In genomic region chr10:104121485-104122272, GRCh38 we compare ENCODE assay signal across 1 cellular context.
TF ChIP-seq lines count a peak whose summit lies in the region.

Gene SFR1, plus strand, starts transcription at chr10:104122171. Its CDS starts 13 bp downstream, at chr10:104122184.

TF ChIP-seq in HepG2, 621 proteins besides CTCF, POLR2A, EP300 and RAD21 (continued from another document and continues in another):
- TF ChIP-seq ZNF142 (CRISPR knock-in tag; IDR thresholded peaks at IDR 0.05) = 0 out of 2 replicates have a peak, but pooled peaks have one; percentile 13
- no peak for TF ChIP-seq CSRNP2 (CRISPR knock-in tag; conservative IDR thresholded peaks at IDR 0.05; ENCODE audit: low read depth)
- peak; percentile 81 for TF ChIP-seq ZNF687 (CRISPR knock-in tag; IDR thresholded peaks at IDR 0.05)
- no peak for TF ChIP-seq ZNF280D (CRISPR knock-in tag; IDR thresholded peaks at IDR 0.05)
- TF ChIP-seq CBX1 (IDR thresholded peaks at IDR 0.05; ENCODE audit: low read depth) = peak; percentile 87
- 0 out of 2 replicates have a peak, but pooled peaks have one; percentile 19 for TF ChIP-seq HOXD1 (CRISPR knock-in tag; IDR thresholded peaks at IDR 0.05)
- TF ChIP-seq RCOR2 (CRISPR knock-in tag; IDR thresholded peaks at IDR 0.05) = 0 out of 2 replicates have a peak, but pooled peaks have one; percentile 12
- 0 out of 2 replicates have a peak, but pooled peaks have one; percentile 38 for TF ChIP-seq FLYWCH1 (CRISPR knock-in tag; IDR thresholded peaks at IDR 0.05)
- peak; percentile 69 for TF ChIP-seq TARDBP (CRISPR knock-in tag; IDR thresholded peaks at IDR 0.05)
- TF ChIP-seq E2F5 (CRISPR knock-in tag; conservative IDR thresholded peaks at IDR 0.05) = peak; percentile 79; the same call in 1 of the 2 replicates
- peak; percentile 92 for TF ChIP-seq TAF1 (CRISPR knock-in tag; IDR thresholded peaks at IDR 0.05)
- TF ChIP-seq ETS1 (CRISPR knock-in tag; IDR thresholded peaks at IDR 0.05) = no peak
- no peak for TF ChIP-seq MBD4 (IDR thresholded peaks at IDR 0.05; ENCODE audit: borderline replicate concordance, low read length)
- TF ChIP-seq RXRB (CRISPR knock-in tag; IDR thresholded peaks at IDR 0.05; ENCODE audit: borderline replicate concordance) = peak; percentile 41; the same call in 1 of the 2 replicates
- peak; percentile 57 for TF ChIP-seq UBTF (CRISPR knock-in tag; IDR thresholded peaks at IDR 0.05)
- peak; percentile 93 for TF ChIP-seq ZMYM4 (CRISPR knock-in tag; IDR thresholded peaks at IDR 0.05)
- TF ChIP-seq ZNF407 (CRISPR knock-in tag; IDR thresholded peaks at IDR 0.05; ENCODE audit: not compliant biosample characterization) = no peak
- peak; percentile 91 for TF ChIP-seq POLR2G (IDR thresholded peaks at IDR 0.05; ENCODE audit: low read depth, low read length)
- TF ChIP-seq REL (CRISPR knock-in tag; conservative IDR thresholded peaks at IDR 0.05) = 0 out of 2 replicates have a peak, but pooled peaks have one; percentile 61
- TF ChIP-seq ADNP (CRISPR knock-in tag; IDR thresholded peaks at IDR 0.05) = no peak
